ENCODE assay signal across 23 cellular contexts in genomic region chr1:30551603-30552002, GRCh38.
"Had no signal": no experiment of that assay in that cellular context is flagged by ENCODE, and none has a peak within 500 bp of the region (broad histone marks: within the 10 kb centered on the region; RNA-seq: fewer than 3 reads in every experiment).

No MANE protein-coding gene starts in this region.

- DNase-seq: colonic mucosa; cortex of kidney; effector CD8-positive, alpha-beta T cell; effector memory CD8-positive, alpha-beta T cell; endodermal cell; erythroblast; esophagus squamous epithelium; foreskin fibroblast; foreskin melanocyte; gastrocnemius medialis; glutamatergic neuron; head of caudate nucleus; heart right ventricle; hippocampal formation; left cardiac atrium; left lung; left ventricle myocardium superior; lower lobe of right lung; mesenchymal stem cell; midbrain had no signal

- H3K4me3 Mint-ChIP-seq: dendritic cell treated with granulocyte-macrophage colony-stimulating factor and Interleukin-4, amounts not matched to agents 40 ng/mL and 50 ng/mL, for 4 days; effector memory CD8-positive, alpha-beta T cell; endodermal cell had no signal

- H3K27ac ChIP-seq: colonic mucosa, epithelial cell of prostate, esophagus squamous epithelium, gastrocnemius medialis, heart right ventricle, left lung, lower lobe of right lung had no signal

- H3K27ac Mint-ChIP-seq: dendritic cell treated with granulocyte-macrophage colony-stimulating factor and Interleukin-4, amounts not matched to agents 40 ng/mL and 50 ng/mL, for 4 days; effector memory CD8-positive, alpha-beta T cell; endodermal cell had no signal

- H3K4me3 ChIP-seq: colonic mucosa, esophagus squamous epithelium, gastrocnemius medialis, heart right ventricle, left lung, lower lobe of right lung had no signal

- H3K4me1 ChIP-seq: colonic mucosa, esophagus squamous epithelium, gastrocnemius medialis, heart right ventricle, left lung, lower lobe of right lung had no signal

- ATAC-seq: effector memory CD8-positive, alpha-beta T cell; esophagus mucosa; gastrocnemius medialis; heart right ventricle; left cardiac atrium; left lung; left ventricle myocardium superior; lower lobe of right lung had no signal

- H3K9me3 ChIP-seq: colonic mucosa, esophagus squamous epithelium, gastrocnemius medialis, lower lobe of right lung had no signal

- H3K36me3 ChIP-seq: colonic mucosa, esophagus squamous epithelium, gastrocnemius medialis, heart right ventricle, left lung, lower lobe of right lung had no signal

- H3K9me3 Mint-ChIP-seq: dendritic cell treated with granulocyte-macrophage colony-stimulating factor and Interleukin-4, amounts not matched to agents 40 ng/mL and 50 ng/mL, for 4 days had no signal

- H3K27me3 ChIP-seq: colonic mucosa, gastrocnemius medialis had no signal

- H3K4me1 Mint-ChIP-seq: endodermal cell had no signal
